9 cellular contexts compared by ENCODE assay signal in genomic region chr1:155052412-155053400, GRCh38. TPM values are rescaled to one million over a fixed set of nuclear protein-coding genes. Genes with fewer than 3 reads are reported as not detected.
A peak's percentile ranks its signal among the peaks of the same experiment; 100 is the strongest.
DNase-seq lines count a peak whose midpoint lies in the region; ATAC-seq and TF ChIP-seq lines count a peak whose summit lies in the region.
"Had no signal": no experiment of that assay in that cellular context is flagged by ENCODE, and none has a peak within 500 bp of the region (broad histone marks: within the 10 kb centered on the region; RNA-seq: fewer than 3 reads in every experiment).

No MANE protein-coding gene starts in this region.

- peak in 1 of 3 donors; percentile 47 for DNase-seq in CD4-positive, CD25-positive, alpha-beta regulatory T cell
- DNase-seq in IMR-90 (no peak), esophagus muscularis mucosa (ENCODE audit: extremely low spot score) (no peak), NCI-H2029 (lab: John Stamatoyannopoulos, UW) (no peak)

- H4K5ac ChIP-seq in IMR-90 (ENCODE audit: low read depth, low read length), result no peak overlapping the region

- H3K27me3 Mint-ChIP-seq in CD4-positive, CD25-positive, alpha-beta regulatory T cell, result no peaks in the 10 kb centered on the region

- peak overlapping the region; percentile 51 for H3K4me3 ChIP-seq in CD4-positive, CD25-positive, alpha-beta regulatory T cell (ENCODE audit: low read depth, low read length)
- no peak overlapping the region; the same call in 1 of the 2 replicates for H3K4me3 ChIP-seq in IMR-90 (ENCODE audit: insufficient read depth, low read depth, low read length)
- H3K4me3 ChIP-seq in esophagus muscularis mucosa, result peak overlapping the region; percentile 74 to 83 (median 76)
- peak overlapping the region; percentile 87 to 92 for H3K4me3 ChIP-seq in neutrophil (ENCODE audit: low read depth in 1 of 2, low read length in 1 of 2)

- peaks cover 3% of the 10 kb centered on the region for H3K36me3 Mint-ChIP-seq in CD4-positive, CD25-positive, alpha-beta regulatory T cell

- dilution Hi-C loops in IMR-90 (cut with HindIII; ENCODE audit: low sequenced_read_pairs, unreplicated experiment), result no loop called here

- peaks cover 0 to 28% (median 16%) of the 10 kb centered on the region in 4 donors for H3K4me1 Mint-ChIP-seq in CD4-positive, CD25-positive, alpha-beta regulatory T cell

- no peak overlapping the region for H4K8ac ChIP-seq in IMR-90 (ENCODE audit: low read depth in 2 of 2, low read length in 2 of 2)

- no peak overlapping the region for H3K9ac ChIP-seq in IMR-90 (ENCODE audit: low read depth, low read length)

- no peak overlapping the region for H3K23ac ChIP-seq in IMR-90 (ENCODE audit: low read depth, low read length)

- WGBS in IMR-90 (ENCODE audit: extremely low coverage in 2 of 2, insufficient read length in 1 of 2), 2 experiments, result 40% methylated on average over 1 of the region's 13 CpGs; no CpG with 5 or more reads in 1 of the 2 experiments
- WGBS in esophagus muscularis mucosa, result 49% methylated on average over 13 of the region's 13 CpGs

- H2BK20ac ChIP-seq in IMR-90 (ENCODE audit: low read depth, low read length), result no peak overlapping the region

- peaks cover 5% of the 10 kb centered on the region for H3K36me3 ChIP-seq in CD4-positive, CD25-positive, alpha-beta regulatory T cell (ENCODE audit: control insufficient read depth, insufficient read depth, low read length)
- peaks cover 8% of the 10 kb centered on the region; the same call in 1 of the 2 replicates for H3K36me3 ChIP-seq in IMR-90 (ENCODE audit: control insufficient read depth, insufficient read depth, low read length)
- peaks cover 32 to 46% (median 42%) of the 10 kb centered on the region in 4 donors for H3K36me3 ChIP-seq in esophagus muscularis mucosa
- peaks cover 33% of the 10 kb centered on the region for H3K36me3 ChIP-seq in neutrophil

- no peaks in the 10 kb centered on the region; the same call in 1 of the 2 replicates for H4K20me1 ChIP-seq in IMR-90 (ENCODE audit: insufficient read depth, low read length)

- no peak overlapping the region for H2BK5ac ChIP-seq in IMR-90 (ENCODE audit: low read depth, low read length, poor library complexity, severe bottlenecking)

- POLR2A ChIA-PET in IMR-90 (lab: Charles Lee; ENCODE audit: unreplicated experiment), result no interaction called here

- no peak overlapping the region for H2BK120ac ChIP-seq in IMR-90 (ENCODE audit: low read depth, low read length)

- no peak overlapping the region for H3K18ac ChIP-seq in IMR-90 (ENCODE audit: low read depth, low read length)

- TF ChIP-seq POLR2A in IMR-90 (IDR thresholded peaks at IDR 0.05; ENCODE audit: low read depth, low read length), result no peak
- no peak for TF ChIP-seq POLR2A in esophagus muscularis mucosa (IDR thresholded peaks at IDR 0.05; ENCODE audit: low read depth)

- 0 out of 2 replicates have a peak overlapping the region, but pooled peaks have one; percentile 18 for H2AK5ac ChIP-seq in IMR-90 (ENCODE audit: low read depth, low read length)

- no peak overlapping the region for H4K91ac ChIP-seq in IMR-90 (ENCODE audit: insufficient read depth, low read depth, low read length)

- TF ChIP-seq EP300 in esophagus muscularis mucosa (IDR thresholded peaks at IDR 0.05), result no peak

- CTCF ChIA-PET in IMR-90 (lab: Yijun Ruan, JAX), result interaction anchor here (0.6 to 1.3 kb wide), 4 partner anchors 18 to 32 kb away, joined by 3 to 6 read pairs (median 3); no protein-coding TSS in a partner anchor

- H3K4me2 ChIP-seq in IMR-90 (ENCODE audit: low read depth, low read length), result peak overlapping the region; percentile 90

- H3K27ac Mint-ChIP-seq in CD4-positive, CD25-positive, alpha-beta regulatory T cell, result peak overlapping the region in 2 of 3 donors; percentile 62 to 90

- H3K56ac ChIP-seq in IMR-90 (ENCODE audit: extremely low read depth, insufficient read depth, low read length), result no peak overlapping the region

- ATAC-seq in CD4-positive, CD25-positive, alpha-beta regulatory T cell (ENCODE audit: low read depth in 2 of 2), result no peak
- ATAC-seq in IMR-90 (ENCODE audit: low read depth), result no peak
- no peak for ATAC-seq in HG02678 (IDR thresholded peaks at IDR 0.05; ENCODE audit: unreplicated experiment)
- no peak for ATAC-seq in HG03469 (IDR thresholded peaks at IDR 0.05; ENCODE audit: unreplicated experiment)

- H3K9me3 ChIP-seq in CD4-positive, CD25-positive, alpha-beta regulatory T cell (ENCODE audit: control insufficient read depth in 2 of 2, low read length in 2 of 2), result no peaks in the 10 kb centered on the region
- no peaks in the 10 kb centered on the region for H3K9me3 ChIP-seq in IMR-90 (ENCODE audit: control insufficient read depth, insufficient read depth, low read length)
- no peaks in the 10 kb centered on the region for H3K9me3 ChIP-seq in esophagus muscularis mucosa
- no peaks in the 10 kb centered on the region for H3K9me3 ChIP-seq in neutrophil

- H3K4me1 ChIP-seq in CD4-positive, CD25-positive, alpha-beta regulatory T cell (ENCODE audit: control insufficient read depth, insufficient read depth, low read length, poor library complexity, severe bottlenecking), result peaks cover 25% of the 10 kb centered on the region
- H3K4me1 ChIP-seq in IMR-90 (ENCODE audit: control insufficient read depth, insufficient read depth, low read length), result peaks cover 8% of the 10 kb centered on the region
- H3K4me1 ChIP-seq in esophagus muscularis mucosa, result peaks cover 24 to 45% (median 37%) of the 10 kb centered on the region in 4 donors
- H3K4me1 ChIP-seq in neutrophil (ENCODE audit: control insufficient read depth in 1 of 2, insufficient read depth in 1 of 2, low read depth in 1 of 2, low read length in 1 of 2), result peaks cover 38 to 42% of the 10 kb centered on the region in 2 experiments

- in situ Hi-C loops in IMR-90 (cut with MboI; ENCODE audit: low sequenced_read_pairs), result loop anchor here (10.0 kb wide), 1 partner anchor 98 kb away; the partner anchor contains the start of gene PBXIP1

- H2AK9ac ChIP-seq in IMR-90 (replicated peaks; ENCODE audit: low read depth, low read length, poor library complexity), result peak overlapping the region; percentile 62

- no peak overlapping the region for H3K14ac ChIP-seq in IMR-90 (replicated peaks; ENCODE audit: low read depth, low read length)

- peak overlapping the region; percentile 82 to 94 (median 88) for H3K4me3 Mint-ChIP-seq in CD4-positive, CD25-positive, alpha-beta regulatory T cell

- peak overlapping the region; percentile 39 for H3K27ac ChIP-seq in CD4-positive, CD25-positive, alpha-beta regulatory T cell (ENCODE audit: insufficient read depth, low read length, poor library complexity, severe bottlenecking)
- H3K27ac ChIP-seq in IMR-90 (ENCODE audit: insufficient read depth, low read length) (no peak overlapping the region), VCaP (peak overlapping the region; percentile 92), esophagus muscularis mucosa (replicated peaks in 1 of 4) (peak overlapping the region; percentile 87 to 93 (median 90)), neutrophil (peak overlapping the region; percentile 88)

- intact Hi-C loops in IMR-90 (cut with micrococcal nuclease), result loop anchor here (5.0 kb wide), 1 partner anchor 50 kb away; the partner anchor contains the start of gene ZBTB7B
- intact Hi-C loops in esophagus muscularis mucosa (cut with DNase I), result no loop called here

- BruUV-seq in IMR-90 (replicated peaks; lab: Mats Ljungman, UMichigan), result no TSS peak

- H3K4ac ChIP-seq in IMR-90 (ENCODE audit: low read depth, low read length), result no peak overlapping the region; the same call in 1 of the 2 replicates

- no peaks in the 10 kb centered on the region for H3K9me3 Mint-ChIP-seq in CD4-positive, CD25-positive, alpha-beta regulatory T cell

- H3K9me1 ChIP-seq in IMR-90 (ENCODE audit: insufficient read depth, low read length), result peaks cover 4% of the 10 kb centered on the region; the same call in 1 of the 2 replicates

- no peak overlapping the region for H2BK15ac ChIP-seq in IMR-90 (ENCODE audit: low read depth, low read length)

- H2AFZ ChIP-seq in IMR-90 (replicated peaks; ENCODE audit: low read length, poor library complexity), result peak overlapping the region; percentile 95

- no peak for TF ChIP-seq RAD21 in IMR-90 (IDR thresholded peaks at IDR 0.05; ENCODE audit: low read length)

- H3K79me1 ChIP-seq in IMR-90 (ENCODE audit: low read depth in 1 of 2, low read length in 2 of 2), result peaks cover 0 to 15% of the 10 kb centered on the region in 2 experiments; a peak in 2 of 4 replicates

- TF ChIP-seq CTCF in IMR-90 (conservative IDR thresholded peaks at IDR 0.05; ENCODE audit: low read depth, low read length) (peak; percentile 24; the same call in 1 of the 2 replicates), VCaP (conservative IDR thresholded peaks at IDR 0.05) (peak; percentile 46), esophagus muscularis mucosa (IDR thresholded peaks at IDR 0.05) (peak in 2 of 3 experiments; percentile 7 to 22), neutrophil (IDR thresholded peaks at IDR 0.05) (no peak)

- H3K27me3 ChIP-seq in CD4-positive, CD25-positive, alpha-beta regulatory T cell (ENCODE audit: control insufficient read depth, insufficient read depth, low read length), result no peaks in the 10 kb centered on the region
- H3K27me3 ChIP-seq in IMR-90 (ENCODE audit: control insufficient read depth, insufficient read depth, low read length) (no peaks in the 10 kb centered on the region), esophagus muscularis mucosa (no peaks in the 10 kb centered on the region), neutrophil (no peaks in the 10 kb centered on the region)

RNA-seq across cellular contexts. Expression of gene ADAM15, which starts 1.6 kb away (rescaled TPM):
- 31.5 TPM for total RNA-seq in CD4-positive, CD25-positive, alpha-beta regulatory T cell
- polyA plus RNA-seq in CD4-positive, CD25-positive, alpha-beta regulatory T cell, result 10 to 100 TPM in 3 of 4 donors, 1 to 10 TPM in 1; 9.8 to 24.7 (median 17.2) TPM
- total RNA-seq in IMR-90 (2012; rRNA removed) (25.6 and 29.7 TPM in 2 replicates), esophagus muscularis mucosa (100 to 1,000 TPM in 2 of 4 donors, 10 to 100 TPM in 2; 61.5 to 142 (median 115) TPM)
- polyA plus RNA-seq in IMR-90 (2012; rRNA removed), result 52.4 and 65.6 TPM in 2 replicates
- polyA plus RNA-seq in IMR-90 (2012; cell fraction: cytosol; rRNA removed), result 37.6 and 68.1 TPM in 2 replicates
- 71.0 and 198 TPM in 2 replicates for polyA plus RNA-seq in IMR-90 (2012; cell fraction: nucleus; rRNA removed; ENCODE audit: low replicate concordance)

RNA-seq across cellular contexts. Expression of gene EFNA4, which starts 10.8 kb away (rescaled TPM):
- 6.1 TPM for total RNA-seq in CD4-positive, CD25-positive, alpha-beta regulatory T cell
- 1 to 10 TPM; 2.5 to 5.9 (median 4.2) TPM for polyA plus RNA-seq in CD4-positive, CD25-positive, alpha-beta regulatory T cell
- total RNA-seq in IMR-90 (2012; rRNA removed) (3.3 and 3.8 TPM in 2 replicates), esophagus muscularis mucosa (1 to 10 TPM in 3 of 4 donors, under 1 TPM in 1; 0.83 to 4.5 (median 3.2) TPM)
- 11.8 and 16.3 TPM in 2 replicates for polyA plus RNA-seq in IMR-90 (2012; rRNA removed)
- polyA plus RNA-seq in IMR-90 (2012; cell fraction: cytosol; rRNA removed), result 11.9 and 15.9 TPM in 2 replicates
- 7.3 and 9.8 TPM in 2 replicates for polyA plus RNA-seq in IMR-90 (2012; cell fraction: nucleus; rRNA removed; ENCODE audit: low replicate concordance)

RNA-seq across cellular contexts. Expression of gene DCST1, which starts 19.1 kb away (rescaled TPM):
- 0.32 TPM for total RNA-seq in CD4-positive, CD25-positive, alpha-beta regulatory T cell
- not detected for polyA plus RNA-seq in CD4-positive, CD25-positive, alpha-beta regulatory T cell
- not detected in 2 replicates for total RNA-seq in IMR-90 (2012; rRNA removed)
- not detected in 2 replicates for polyA plus RNA-seq in IMR-90 (2012; rRNA removed)
- polyA plus RNA-seq in IMR-90 (2012; cell fraction: cytosol; rRNA removed), result not detected in 2 replicates
- polyA plus RNA-seq in IMR-90 (2012; cell fraction: nucleus; rRNA removed; ENCODE audit: low replicate concordance), result 0.03 TPM in 1 of 2 replicates, not detected in the other
- under 1 TPM in 1 of 4 donors, not detected in 3; 0.42 TPM for total RNA-seq in esophagus muscularis mucosa
- total RNA-seq: LHCN-M2 had no signal

RNA-seq across cellular contexts. Expression of gene DCST2, which starts 19.1 kb away (rescaled TPM):
- total RNA-seq in CD4-positive, CD25-positive, alpha-beta regulatory T cell, result 1.4 TPM
- polyA plus RNA-seq in CD4-positive, CD25-positive, alpha-beta regulatory T cell, result not detected
- total RNA-seq in IMR-90 (2012; rRNA removed) (not detected in 2 replicates), esophagus muscularis mucosa (under 1 TPM in 2 of 4 donors, not detected in 2; 0.11 to 0.19 TPM)
- 0.14 and 0.30 TPM in 2 replicates for polyA plus RNA-seq in IMR-90 (2012; rRNA removed)
- 0.04 and 0.19 TPM in 2 replicates for polyA plus RNA-seq in IMR-90 (2012; cell fraction: cytosol; rRNA removed)
- 2.9 TPM in 2 replicates for polyA plus RNA-seq in IMR-90 (2012; cell fraction: nucleus; rRNA removed; ENCODE audit: low replicate concordance)

RNA-seq across cellular contexts. Expression of gene EFNA3, which starts 25.9 kb away (rescaled TPM):
- total RNA-seq in CD4-positive, CD25-positive, alpha-beta regulatory T cell, result 0.52 TPM
- 1 to 10 TPM in 1 of 4 donors, under 1 TPM in 3; 0.42 to 1.2 (median 0.69) TPM for polyA plus RNA-seq in CD4-positive, CD25-positive, alpha-beta regulatory T cell
- total RNA-seq in IMR-90 (2012; rRNA removed) (0.56 and 0.72 TPM in 2 replicates), esophagus muscularis mucosa (1 to 10 TPM in 2 of 4 donors, under 1 TPM in 1, not detected in 1; 0.91 to 1.7 (median 1.7) TPM)
- polyA plus RNA-seq in IMR-90 (2012; rRNA removed), result 1.6 TPM in 2 replicates
- polyA plus RNA-seq in IMR-90 (2012; cell fraction: cytosol; rRNA removed), result 0.75 and 1.8 TPM in 2 replicates
- 1.4 and 1.5 TPM in 2 replicates for polyA plus RNA-seq in IMR-90 (2012; cell fraction: nucleus; rRNA removed; ENCODE audit: low replicate concordance)
